ENCODE assay signal across 20 cellular contexts in the genomic region with DNA sequence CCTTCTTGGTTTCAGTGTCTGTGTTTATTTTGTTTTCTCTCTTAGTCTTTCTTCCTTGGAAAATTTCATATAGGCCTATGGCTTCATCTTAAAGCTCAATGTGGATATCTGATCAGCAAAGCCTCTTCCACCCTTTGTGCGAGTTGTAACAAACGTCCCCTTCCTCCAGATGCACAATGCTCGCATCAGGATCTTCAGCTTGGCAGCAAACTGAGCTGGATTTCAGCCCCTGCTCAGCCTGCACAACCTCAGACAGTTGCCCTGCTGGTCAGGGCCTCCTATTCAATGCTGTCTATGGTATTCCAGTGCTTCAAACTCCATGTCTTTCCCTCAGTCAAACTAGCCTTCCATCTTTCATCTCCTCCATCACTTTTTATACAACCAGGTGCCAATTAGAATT.
DNase-seq lines count a peak whose midpoint lies in the region; ATAC-seq and TF ChIP-seq lines count a peak whose summit lies in the region.
"Had no signal": no experiment of that assay in that cellular context is flagged by ENCODE, and none has a peak within 500 bp of the region (broad histone marks: within the 10 kb centered on the region; RNA-seq: fewer than 3 reads in every experiment).

No MANE protein-coding gene starts in this region.

- H3K36me3 ChIP-seq in ascending aorta (no peaks in the 10 kb centered on the region), lung (ENCODE audit: control insufficient read depth in 2 of 2, insufficient read depth in 2 of 2, low read length in 2 of 2) (no peaks in the 10 kb centered on the region)

- 76 to 83% methylated on average over 3 of the region's 3 CpGs for WGBS in lung, 2 donors

- peak; percentile 26 for DNase-seq in ELR (ENCODE audit: low read depth)
- DNase-seq in ascending aorta (ENCODE audit: low spot score in 2 of 2), result no peak
- DNase-seq in lung (ENCODE audit: low spot score), result no peak
- DNase-seq in putamen (ENCODE audit: low spot score), result peak; percentile 55
- DNase-seq in erythroblast (lab: John Stamatoyannopoulos, UW), result no peak
- no peak for DNase-seq in activated naive CD8-positive, alpha-beta T cell treated with anti-CD3 and anti-CD28 coated beads, Interleukin-2, amount 50 U/mL, for 24 hours
- DNase-seq: activated CD4-positive, alpha-beta T cell treated with anti-CD3 and anti-CD28 coated beads for 1 hour; activated naive CD4-positive, alpha-beta T cell treated with anti-CD3 and anti-CD28 coated beads, Interleukin-2, amount 10 ng/mL, durations not matched to agents 7 days and 5 days; activated T-cell treated with anti-CD3 and anti-CD28 coated beads, Interleukin-2, amount 50 U/mL, for 72 hours; aorta; CD4-positive, alpha-beta T cell; effector memory CD8-positive, alpha-beta T cell; GOT3; midbrain; NCI-H1417; NCI-H524 had no signal

- H3K27ac Mint-ChIP-seq in activated naive CD8-positive, alpha-beta T cell treated with anti-CD3 and anti-CD28 coated beads, Interleukin-2, amount 50 U/mL, for 24 hours, result no peak overlapping the region
- H3K27ac Mint-ChIP-seq: activated naive CD4-positive, alpha-beta T cell treated with anti-CD3 and anti-CD28 coated beads, Interleukin-2, amount 10 ng/mL, durations not matched to agents 7 days and 5 days; activated T-cell treated with anti-CD3 and anti-CD28 coated beads, Interleukin-2, amount 50 U/mL, for 72 hours; CD4-positive, alpha-beta T cell; effector memory CD8-positive, alpha-beta T cell had no signal

- no peaks in the 10 kb centered on the region for H3K4me1 Mint-ChIP-seq in activated naive CD8-positive, alpha-beta T cell treated with anti-CD3 and anti-CD28 coated beads, Interleukin-2, amount 50 U/mL, for 24 hours
- H3K4me1 Mint-ChIP-seq: activated naive CD4-positive, alpha-beta T cell treated with anti-CD3 and anti-CD28 coated beads, Interleukin-2, amount 10 ng/mL, durations not matched to agents 7 days and 5 days had no signal

- H3K27me3 Mint-ChIP-seq in activated naive CD8-positive, alpha-beta T cell treated with anti-CD3 and anti-CD28 coated beads, Interleukin-2, amount 50 U/mL, for 24 hours, result no peaks in the 10 kb centered on the region
- H3K27me3 Mint-ChIP-seq: activated naive CD4-positive, alpha-beta T cell treated with anti-CD3 and anti-CD28 coated beads, Interleukin-2, amount 10 ng/mL, durations not matched to agents 7 days and 5 days; CD4-positive, alpha-beta T cell; effector memory CD8-positive, alpha-beta T cell had no signal

- H3K36me3 Mint-ChIP-seq in activated naive CD8-positive, alpha-beta T cell treated with anti-CD3 and anti-CD28 coated beads, Interleukin-2, amount 50 U/mL, for 24 hours (ENCODE audit: low read depth), result no peaks in the 10 kb centered on the region
- H3K36me3 Mint-ChIP-seq: activated naive CD4-positive, alpha-beta T cell treated with anti-CD3 and anti-CD28 coated beads, Interleukin-2, amount 10 ng/mL, durations not matched to agents 7 days and 5 days had no signal

- H3K9me3 Mint-ChIP-seq in activated naive CD8-positive, alpha-beta T cell treated with anti-CD3 and anti-CD28 coated beads, Interleukin-2, amount 50 U/mL, for 24 hours, result no peaks in the 10 kb centered on the region
- H3K9me3 Mint-ChIP-seq: activated naive CD4-positive, alpha-beta T cell treated with anti-CD3 and anti-CD28 coated beads, Interleukin-2, amount 10 ng/mL, durations not matched to agents 7 days and 5 days; CD4-positive, alpha-beta T cell had no signal

- H3K4me3 ChIP-seq in ascending aorta (no peak overlapping the region), lung (no peak overlapping the region)
- H3K4me3 ChIP-seq: GM12878 had no signal

- H3K4me3 Mint-ChIP-seq in activated naive CD8-positive, alpha-beta T cell treated with anti-CD3 and anti-CD28 coated beads, Interleukin-2, amount 50 U/mL, for 24 hours, result no peak overlapping the region
- H3K4me3 Mint-ChIP-seq: activated naive CD4-positive, alpha-beta T cell treated with anti-CD3 and anti-CD28 coated beads, Interleukin-2, amount 10 ng/mL, durations not matched to agents 7 days and 5 days; activated T-cell treated with anti-CD3 and anti-CD28 coated beads, Interleukin-2, amount 50 U/mL, for 72 hours; CD4-positive, alpha-beta T cell; effector memory CD8-positive, alpha-beta T cell had no signal

- TF ChIP-seq POLR2A in erythroblast (IDR thresholded peaks at IDR 0.05; ENCODE audit: low read length), result no peak

- H3K27ac ChIP-seq in ascending aorta (peak overlapping the region; percentile 50 to 65), lung (ENCODE audit: low read depth in 1 of 2, low read length in 1 of 2) (peak overlapping the region; percentile 22 to 39)
- H3K27ac ChIP-seq: RWPE1 had no signal

- H3K9me3 ChIP-seq in ascending aorta, result no peaks in the 10 kb centered on the region
- H3K9me3 ChIP-seq in lung (ENCODE audit: control insufficient read depth in 2 of 2, insufficient read depth in 1 of 2, low read length in 1 of 2), result no peaks in the 10 kb centered on the region

- no peaks in the 10 kb centered on the region for H3K27me3 ChIP-seq in ascending aorta
- H3K27me3 ChIP-seq in lung (ENCODE audit: control insufficient read depth, insufficient read depth), result no peaks in the 10 kb centered on the region

- intact Hi-C loops in ascending aorta (cut with DNase I), result loop anchor here (5.0 to 10.0 kb wide), 2 partner anchors 83 to 1150 kb away; a partner anchor contains a TSS

- TF ChIP-seq CTCF in ascending aorta (IDR thresholded peaks at IDR 0.05) (no peak), lung (IDR thresholded peaks at IDR 0.05; ENCODE audit: control extremely low read depth, extremely low read depth) (no peak)

- ATAC-seq in lung (ENCODE audit: insufficient read depth, low FRiP score) (no peak), HG03342 (IDR thresholded peaks at IDR 0.05; ENCODE audit: unreplicated experiment) (no peak), GM19324 (IDR thresholded peaks at IDR 0.05; ENCODE audit: low FRiP score, unreplicated experiment) (no peak)
- ATAC-seq in activated naive CD8-positive, alpha-beta T cell treated with anti-CD3 and anti-CD28 coated beads, Interleukin-2, amount 50 U/mL, for 24 hours, result no peak
- ATAC-seq: activated T-cell treated with anti-CD3 and anti-CD28 coated beads, Interleukin-2, amount 50 U/mL, for 72 hours; effector memory CD8-positive, alpha-beta T cell had no signal

- H3K4me1 ChIP-seq in ascending aorta (peaks cover 2 to 21% of the 10 kb centered on the region in 2 donors), lung (ENCODE audit: control insufficient read depth in 2 of 2, insufficient read depth in 2 of 2, low read length in 2 of 2) (peaks cover 4 to 31% of the 10 kb centered on the region in 2 donors)

Comparison
In these comparisons a context has a peak if more than half of its experiments do, and no peak if none do; other contexts are left out.
1. DNase-seq: peak in ELR (single experiment) and putamen (single experiment); none in ascending aorta (0 of 2), lung (single experiment), erythroblast (0 of 2) and activated naive CD8-positive, alpha-beta T cell treated with anti-CD3 and anti-CD28 coated beads, Interleukin-2, amount 50 U/mL, for 24 hours (single experiment).